Comparison of ENCODE assay signal across 22 cellular contexts in genomic region chr20:25088267-25088666, GRCh38. TPM values are rescaled to one million over a fixed set of nuclear protein-coding genes. Genes with fewer than 3 reads are reported as not detected.
DNase-seq lines count a peak whose midpoint lies in the region; ATAC-seq and TF ChIP-seq lines count a peak whose summit lies in the region.
"Had no signal": no experiment of that assay in that cellular context is flagged by ENCODE, and none has a peak within 500 bp of the region (broad histone marks: within the 10 kb centered on the region; RNA-seq: fewer than 3 reads in every experiment).

No MANE protein-coding gene starts in this region.

- no peak overlapping the region for H2AFZ ChIP-seq in MM.1S (ENCODE audit: low read length)
- H2AFZ ChIP-seq: GM23338 had no signal

- H4K20me1 ChIP-seq in BLaER1 (no peaks in the 10 kb centered on the region), MM.1S (ENCODE audit: insufficient read depth, low read length) (no peaks in the 10 kb centered on the region)

- H3K36me3 ChIP-seq in BLaER1 (0 out of 2 replicates have a peak, but pooled peaks cover 6% of the 10 kb centered on the region), MM.1S (replicated peaks; ENCODE audit: insufficient read depth, low read length) (no peaks in the 10 kb centered on the region), brain microvascular endothelial cell (replicated peaks) (no peaks in the 10 kb centered on the region)
- H3K36me3 ChIP-seq: BE2C had no signal

- H3K4me2 ChIP-seq in BLaER1 (peak overlapping the region; percentile 81), MM.1S (ENCODE audit: low read depth, low read length) (no peak overlapping the region)
- H3K4me2 ChIP-seq: A549, GM23338 had no signal

- no peaks in the 10 kb centered on the region for H3K9me2 ChIP-seq in MM.1S (replicated peaks; ENCODE audit: insufficient read depth, low read length)

- in situ Hi-C loops in brain microvascular endothelial cell (cut with HindIII; ENCODE audit: low pct_ligation_motif_present, low sequenced_read_pairs) = no loop called here

- TF ChIP-seq CTCF in MM.1S (IDR thresholded peaks at IDR 0.05; ENCODE audit: low read length) (no peak), brain microvascular endothelial cell (IDR thresholded peaks at IDR 0.05; ENCODE audit: low read depth, low read length, missing control alignments) (no peak)

- no peak overlapping the region for H3K9ac ChIP-seq in BLaER1
- no peak overlapping the region for H3K9ac ChIP-seq in MM.1S (ENCODE audit: low read length)

- H3K4me3 ChIP-seq in BLaER1 (no peak overlapping the region), MM.1S (ENCODE audit: low read length) (no peak overlapping the region), brain microvascular endothelial cell (ENCODE audit: low read depth, low read length) (no peak overlapping the region)
- H3K4me3 ChIP-seq: A549, GM12878, GM23338 had no signal

- no peaks in the 10 kb centered on the region for H3K79me2 ChIP-seq in MM.1S (ENCODE audit: low read length)

- 0 out of 2 replicates have a peak, but pooled peaks cover 4% of the 10 kb centered on the region for H3F3A ChIP-seq in MM.1S (ENCODE audit: insufficient read depth, low read length)

- H3K27ac ChIP-seq in BLaER1 = no peak overlapping the region
- H3K27ac ChIP-seq in MM.1S (ENCODE audit: low read length) = no peak overlapping the region
- H3K27ac ChIP-seq in brain microvascular endothelial cell = no peak overlapping the region
- H3K27ac ChIP-seq: A549 had no signal

- ATAC-seq in HG02840 (IDR thresholded peaks at IDR 0.05; ENCODE audit: low FRiP score, unreplicated experiment) (no peak), GM21576 (IDR thresholded peaks at IDR 0.05; ENCODE audit: unreplicated experiment) (no peak)
- ATAC-seq: A549, GM12878, GM23338, HCT116 had no signal

- peak; percentile 9 for DNase-seq in HuH-7.5 (ENCODE audit: low spot score)
- peak; percentile 3 for DNase-seq in MM.1S
- DNase-seq in posterior vena cava (ENCODE audit: low spot score) = peak; percentile 51
- no peak for DNase-seq in brain microvascular endothelial cell
- DNase-seq: 8988T; ACHN; AML-193; BE2C; C1 segment of cervical spinal cord; Calu3; CD4-positive, alpha-beta memory T cell; DMS53; DMS79 treated with DMSO at 0.1 percent for 48 hours; H9 had no signal

- H3K4me1 ChIP-seq in BLaER1 (peaks cover 50% of the 10 kb centered on the region), MM.1S (ENCODE audit: low read length) (peaks cover 7% of the 10 kb centered on the region; the same call in 1 of the 2 replicates)
- H3K4me1 ChIP-seq: BE2C had no signal

- no peaks in the 10 kb centered on the region for H3K27me3 ChIP-seq in BLaER1
- peaks cover 16% of the 10 kb centered on the region for H3K27me3 ChIP-seq in MM.1S (replicated peaks; ENCODE audit: insufficient read depth, low read length)
- peaks cover 42% of the 10 kb centered on the region for H3K27me3 ChIP-seq in brain microvascular endothelial cell (replicated peaks)

- H3K9me3 ChIP-seq in BLaER1 (peaks cover 28% of the 10 kb centered on the region), MM.1S (replicated peaks; ENCODE audit: insufficient read depth, low read length) (no peaks in the 10 kb centered on the region)
- H3K9me3 ChIP-seq: BE2C had no signal

- intact Hi-C loops in posterior vena cava (cut with DNase I) = loop anchor here in 1 of 2 donors (10.0 kb wide), 1 partner anchor 327 kb away; no protein-coding TSS in a partner anchor

RNA-seq across cellular contexts. Expression of gene VSX1, which starts 6.3 kb away (rescaled TPM):
- not detected for total RNA-seq in posterior vena cava
- total RNA-seq: Calu3; CD4-positive, alpha-beta memory T cell; GM12878; H4; H9 had no signal

RNA-seq across cellular contexts. Expression of gene ACSS1, which starts 30.3 kb away (rescaled TPM):
- 10 to 100 TPM; 11.6 to 12.2 TPM for total RNA-seq in posterior vena cava
